In the genomic region with DNA sequence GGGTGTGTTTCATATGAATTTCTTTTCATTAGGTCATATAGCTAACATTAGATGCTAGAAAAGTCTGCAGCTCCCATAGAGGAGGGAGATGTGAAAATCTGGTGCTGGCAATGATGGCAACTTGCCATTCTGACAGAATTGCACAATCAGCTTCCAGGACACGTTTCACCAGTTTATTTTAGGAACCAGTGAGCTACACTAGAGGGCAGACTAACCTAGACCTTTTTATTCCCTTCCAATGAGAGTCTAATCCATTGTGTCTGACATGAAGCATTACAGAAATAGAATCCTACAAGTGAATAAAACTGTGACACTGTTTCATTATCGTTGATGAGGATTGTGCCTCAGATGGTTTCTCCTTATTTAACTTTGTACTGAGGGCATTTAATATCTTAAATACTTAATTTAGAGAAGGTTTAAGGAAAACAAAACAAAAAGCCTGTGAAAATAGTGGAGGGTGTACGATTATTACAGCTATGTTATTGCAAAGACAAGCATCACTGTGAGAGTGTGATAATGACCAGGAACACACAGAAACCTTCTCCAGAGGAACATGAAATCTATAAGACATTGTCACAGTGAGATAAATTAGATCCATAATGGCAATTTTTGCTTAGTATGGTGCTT, we compare ENCODE assay signal across 9 cellular contexts.
A peak's percentile ranks its signal among the peaks of the same experiment; 100 is the strongest.
DNase-seq lines count a peak whose midpoint lies in the region; ATAC-seq, FAIRE-seq and TF ChIP-seq lines count a peak whose summit lies in the region.
"Had no signal": no experiment of that assay in that cellular context is flagged by ENCODE, and none has a peak within 500 bp of the region (broad histone marks: within the 10 kb centered on the region; RNA-seq: fewer than 3 reads in every experiment).

No MANE protein-coding gene starts in this region.

- peak; percentile 93 for FAIRE-seq in H54 (lab: Jason Lieb, UNC)

- no peaks in the 10 kb centered on the region for H3K27me3 Mint-ChIP-seq in activated T-cell treated with anti-CD3 and anti-CD28 coated beads, Interleukin-2, amount 50 U/mL, for 4 hours (ENCODE audit: low read depth)
- H3K27me3 Mint-ChIP-seq: memory B cell had no signal

- H3K27ac ChIP-seq in suprapubic skin = no peak overlapping the region

- H3K4me3 Mint-ChIP-seq in activated T-cell treated with anti-CD3 and anti-CD28 coated beads, Interleukin-2, amount 50 U/mL, for 4 hours = no peak overlapping the region
- H3K4me3 Mint-ChIP-seq: memory B cell had no signal

- H3K9me3 ChIP-seq in Loucy (ENCODE audit: insufficient read depth, low read depth, low read length) (no peaks in the 10 kb centered on the region), suprapubic skin (no peaks in the 10 kb centered on the region)

- H3F3A ChIP-seq in Loucy (ENCODE audit: low read depth) = no peaks in the 10 kb centered on the region

- H3K4me1 ChIP-seq in Loucy (ENCODE audit: insufficient read depth, low read length, poor library complexity, severe bottlenecking) = peaks cover 22% of the 10 kb centered on the region
- H3K4me1 ChIP-seq in suprapubic skin = peaks cover 19% of the 10 kb centered on the region

- no peaks in the 10 kb centered on the region for H3K79me2 ChIP-seq in Loucy (ENCODE audit: insufficient read depth, low read length)

- peak; percentile 87 for TF ChIP-seq CTCF in Loucy (conservative IDR thresholded peaks at IDR 0.05; ENCODE audit: low read length)
- TF ChIP-seq CTCF in suprapubic skin (IDR thresholded peaks at IDR 0.05) = peak; percentile 65 to 88

- H3K4me2 ChIP-seq in Loucy (ENCODE audit: low read depth, low read length, poor library complexity, severe bottlenecking) = no peak overlapping the region

- no peak overlapping the region for H3K4me3 ChIP-seq in Loucy (ENCODE audit: low read length, poor library complexity, severe bottlenecking)
- H3K4me3 ChIP-seq in suprapubic skin = no peak overlapping the region

- H3K36me3 Mint-ChIP-seq in activated T-cell treated with anti-CD3 and anti-CD28 coated beads, Interleukin-2, amount 50 U/mL, for 4 hours (ENCODE audit: insufficient read depth) = no peaks in the 10 kb centered on the region
- H3K36me3 Mint-ChIP-seq: memory B cell had no signal

- TF ChIP-seq POLR2A in H54 (IDR thresholded peaks at IDR 0.05; ENCODE audit: low read depth, low read length) (no peak), suprapubic skin (IDR thresholded peaks at IDR 0.05) (no peak)

- H3K27me3 ChIP-seq in Loucy (ENCODE audit: insufficient read depth, low read length, poor library complexity, severe bottlenecking) (no peaks in the 10 kb centered on the region), suprapubic skin (no peaks in the 10 kb centered on the region)

- WGBS in suprapubic skin = 28% methylated on average over 3 of the region's 3 CpGs

- no peaks in the 10 kb centered on the region for H3K4me1 Mint-ChIP-seq in activated T-cell treated with anti-CD3 and anti-CD28 coated beads, Interleukin-2, amount 50 U/mL, for 4 hours (ENCODE audit: low read depth)
- H3K4me1 Mint-ChIP-seq: memory B cell had no signal

- no peaks in the 10 kb centered on the region for H3K9me2 ChIP-seq in Loucy (replicated peaks; ENCODE audit: low read depth, low read length)

- no peak overlapping the region for H3K9ac ChIP-seq in Loucy (ENCODE audit: low read depth, low read length, poor library complexity, severe bottlenecking)

- DNase-seq in activated T-cell treated with anti-CD3 and anti-CD28 coated beads, Interleukin-2, amount 50 U/mL, for 4 hours = no peak
- no peak for DNase-seq in activated T-cell treated with anti-CD3 and anti-CD28 coated beads for 4 hours
- DNase-seq in H54 (ENCODE audit: insufficient read length, low spot score) = peak; percentile 12
- DNase-seq in RPMI7951 (ENCODE audit: low read depth) = peak; percentile 87
- DNase-seq in cerebellar cortex (ENCODE audit: low spot score) = peak; percentile 79
- peak; percentile 78 for DNase-seq in kidney tubule cell (ENCODE audit: low spot score)
- DNase-seq in suprapubic skin (ENCODE audit: low spot score in 2 of 2) = peak; percentile 80 to 86

- H3K36me3 ChIP-seq in Loucy (ENCODE audit: insufficient read depth, low read length) (no peaks in the 10 kb centered on the region), suprapubic skin (no peaks in the 10 kb centered on the region)

- peak; percentile 65 to 72 for ATAC-seq in activated T-cell treated with anti-CD3 and anti-CD28 coated beads, Interleukin-2, amount 50 U/mL, for 4 hours

- H2AFZ ChIP-seq in Loucy (ENCODE audit: low read length) = 0 out of 2 replicates have a peak overlapping the region, but pooled peaks have one; percentile 13

- no peaks in the 10 kb centered on the region for H4K20me1 ChIP-seq in Loucy (ENCODE audit: insufficient read depth, low read length, poor library complexity, severe bottlenecking)

- no peaks in the 10 kb centered on the region for H3K9me3 Mint-ChIP-seq in activated T-cell treated with anti-CD3 and anti-CD28 coated beads, Interleukin-2, amount 50 U/mL, for 4 hours
- H3K9me3 Mint-ChIP-seq: memory B cell had no signal

- no peak for TF ChIP-seq EP300 in suprapubic skin (IDR thresholded peaks at IDR 0.05)

Comparison
In these comparisons a context has a peak if more than half of its experiments do, and no peak if none do; other contexts are left out.
1. DNase-seq: peak in H54 (single experiment), RPMI7951 (single experiment), cerebellar cortex (single experiment), kidney tubule cell (single experiment) and suprapubic skin (2 of 2); none in activated T-cell treated with anti-CD3 and anti-CD28 coated beads, Interleukin-2, amount 50 U/mL, for 4 hours (single experiment) and activated T-cell treated with anti-CD3 and anti-CD28 coated beads for 4 hours (single experiment).